1 cellular context compared by ENCODE assay signal in genomic region chr11:111871693-111872161, GRCh38.
TF ChIP-seq lines count a peak whose summit lies in the region.

No MANE protein-coding gene starts in this region.

TF ChIP-seq in GM12878, 131 proteins besides CTCF, POLR2A, EP300 and RAD21:
- TF ChIP-seq SMAD1 (IDR thresholded peaks at IDR 0.05; ENCODE audit: low read depth, partially characterized antibody): peak; percentile 50
- TF ChIP-seq NBN (IDR thresholded peaks at IDR 0.05): 0 out of 2 replicates have a peak, but pooled peaks have one; percentile 6
- no peak for TF ChIP-seq IRF4 (IDR thresholded peaks at IDR 0.05; ENCODE audit: low read depth, low read length)
- no peak for TF ChIP-seq TARDBP (IDR thresholded peaks at IDR 0.05; ENCODE audit: borderline replicate concordance)
- TF ChIP-seq HDGF (IDR thresholded peaks at IDR 0.05): peak; percentile 20; the same call in 1 of the 2 replicates
- no peak for TF ChIP-seq PAX8 (IDR thresholded peaks at IDR 0.05)
TF ChIP-seq in GM12878: peak in this region for 3.
